ENCODE assay signal across 14 cellular contexts in the genomic region with DNA sequence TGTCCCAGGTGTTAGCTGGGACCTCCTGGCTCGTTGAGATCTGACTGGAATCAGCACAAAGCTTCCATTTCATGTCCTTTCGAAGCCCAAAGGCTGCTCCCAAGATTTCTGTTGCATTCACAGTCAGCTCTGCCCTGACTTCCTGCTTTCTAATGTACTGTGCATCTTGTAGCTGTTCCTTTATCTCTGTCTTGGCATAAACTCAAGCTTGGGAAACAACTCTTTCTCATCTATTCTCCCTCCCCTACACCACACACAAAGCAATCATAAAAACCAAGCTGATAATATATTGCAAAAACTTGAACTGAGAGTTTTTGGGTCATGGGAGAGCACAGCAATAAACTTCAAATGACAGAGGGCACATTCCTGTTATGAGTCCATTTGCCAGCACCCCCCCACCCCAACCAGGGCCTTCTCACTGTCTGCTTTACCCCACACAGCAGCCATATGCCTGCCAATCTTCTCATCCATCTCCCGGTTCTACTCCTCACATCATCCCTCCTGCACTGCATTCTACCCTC.
DNase-seq lines count a peak whose midpoint lies in the region; ATAC-seq and TF ChIP-seq lines count a peak whose summit lies in the region.
"Had no signal": no experiment of that assay in that cellular context is flagged by ENCODE, and none has a peak within 500 bp of the region (broad histone marks: within the 10 kb centered on the region; RNA-seq: fewer than 3 reads in every experiment).

No MANE protein-coding gene starts in this region.

- intact Hi-C loops in naive thymus-derived CD4-positive, alpha-beta T cell (cut with micrococcal nuclease), result loop anchor here in 1 of 2 donors (5.0 kb wide), 1 partner anchor 193 kb away; no protein-coding TSS in a partner anchor
- intact Hi-C loops in A673 (cut with micrococcal nuclease; ENCODE audit: unreplicated experiment), result loop anchor here (10.0 kb wide), 1 partner anchor 300 kb away; no protein-coding TSS in a partner anchor

- no peak overlapping the region for H3K4me2 ChIP-seq in OCI-LY3 (ENCODE audit: low read length)
- no peak overlapping the region for H3K4me2 ChIP-seq in neuronal stem cell (ENCODE audit: insufficient read depth, low read length, poor library complexity, severe bottlenecking)
- H3K4me2 ChIP-seq: neural progenitor cell had no signal

- H4K20me1 ChIP-seq in OCI-LY3 (ENCODE audit: insufficient read depth, low read length), result no peaks in the 10 kb centered on the region

- H3K4me1 ChIP-seq in OCI-LY3 (ENCODE audit: low read length), result peaks cover 28% of the 10 kb centered on the region
- peaks cover 0 to 16% of the 10 kb centered on the region in 2 donors for H3K4me1 ChIP-seq in neuronal stem cell (ENCODE audit: control insufficient read depth in 2 of 2, insufficient read depth in 1 of 2, low read depth in 1 of 2, low read length in 2 of 2)
- H3K4me1 ChIP-seq in naive thymus-derived CD4-positive, alpha-beta T cell (ENCODE audit: control insufficient read depth in 2 of 2, insufficient read depth in 2 of 2, low read length in 2 of 2), result no peaks in the 10 kb centered on the region
- no peaks in the 10 kb centered on the region for H3K4me1 ChIP-seq in A673 (ENCODE audit: insufficient read depth, low read length, poor library complexity, severe bottlenecking)
- H3K4me1 ChIP-seq: neural progenitor cell had no signal

- no peaks in the 10 kb centered on the region for H3K79me1 ChIP-seq in neuronal stem cell (ENCODE audit: low read depth, low read length)

- no peak overlapping the region for H2BK5ac ChIP-seq in neuronal stem cell (ENCODE audit: low read length)

- H3K9me3 Mint-ChIP-seq in naive thymus-derived CD4-positive, alpha-beta T cell, result no peaks in the 10 kb centered on the region
- H3K9me3 Mint-ChIP-seq: neural progenitor cell; T-helper 1 cell treated with Interleukin-12 subunit alpha and Interleukin-12 subunit beta and Interleukin-4 antibody, amounts not matched to agents 30 μg/mL and 1 μg/mL, for 36 hours had no signal

- peaks cover 6 to 12% (median 9%) of the 10 kb centered on the region in 7 donors for H3K4me1 Mint-ChIP-seq in naive thymus-derived CD4-positive, alpha-beta T cell

- DNase-seq in AG20443 (ENCODE audit: low spot score), result peak; percentile 50
- DNase-seq in fibroblast of gingiva (ENCODE audit: low read depth), result peak; percentile 65
- no peak for DNase-seq in neuronal stem cell (ENCODE audit: low spot score)
- DNase-seq in naive thymus-derived CD4-positive, alpha-beta T cell, result no peak
- DNase-seq in NCI-H1092 (lab: John Stamatoyannopoulos, UW), result no peak
- no peak for DNase-seq in A673 (ENCODE audit: low spot score)
- DNase-seq in stimulated activated CD8-positive, alpha-beta memory T cell treated with anti-CD3 and anti-CD28 coated beads, Interleukin-4, amount 100 ng/mL, for 48 hours, result no peak
- DNase-seq: activated CD4-positive, alpha-beta T cell treated with anti-CD3 and anti-CD28 coated beads, Interleukin-2, amount 50 U/mL, for 4 hours; activated effector memory CD4-positive, alpha-beta T cell treated with Interleukin-2 at 50 U/mL for 16 hours; BE2C; NCI-H1930 had no signal

- no peaks in the 10 kb centered on the region for H3K79me2 ChIP-seq in OCI-LY3 (ENCODE audit: low read length)

- H3K9ac ChIP-seq in OCI-LY3 (ENCODE audit: low read length) (no peak overlapping the region), neuronal stem cell (ENCODE audit: low read depth, low read length, poor library complexity) (no peak overlapping the region)
- H3K9ac ChIP-seq: neural progenitor cell had no signal

- H2AK5ac ChIP-seq in neuronal stem cell (ENCODE audit: low read depth, low read length), result no peak overlapping the region

- no peaks in the 10 kb centered on the region for H3K36me3 Mint-ChIP-seq in naive thymus-derived CD4-positive, alpha-beta T cell
- H3K36me3 Mint-ChIP-seq: neural progenitor cell had no signal

- H2BK12ac ChIP-seq in neuronal stem cell (ENCODE audit: low read length), result no peak overlapping the region

- no peak overlapping the region for H3K4me3 Mint-ChIP-seq in naive thymus-derived CD4-positive, alpha-beta T cell
- H3K4me3 Mint-ChIP-seq: neural progenitor cell; T-helper 1 cell treated with Interleukin-12 subunit alpha and Interleukin-12 subunit beta and Interleukin-4 antibody, amounts not matched to agents 30 μg/mL and 1 μg/mL, for 36 hours had no signal

- POLR2A ChIA-PET in naive thymus-derived CD4-positive, alpha-beta T cell (lab: Charles Lee), result no interaction called here
- POLR2A ChIA-PET in A673 (lab: Charles Lee; ENCODE audit: low non-redundant PET), result no interaction called here

- H2AFZ ChIP-seq in OCI-LY3 (ENCODE audit: low read depth, low read length) (peak overlapping the region; percentile 26; the same call in 1 of the 2 replicates), neuronal stem cell (ENCODE audit: low read length) (peak overlapping the region; percentile 16)
- H2AFZ ChIP-seq: neural progenitor cell had no signal

- H3K27ac ChIP-seq in OCI-LY3 (ENCODE audit: low read length) (no peak overlapping the region), neuronal stem cell (replicated peaks; ENCODE audit: low read length) (no peak overlapping the region), A673 (ENCODE audit: low read depth, low read length, poor library complexity, severe bottlenecking) (no peak overlapping the region)
- no peak overlapping the region for H3K27ac ChIP-seq in naive thymus-derived CD4-positive, alpha-beta T cell (ENCODE audit: low read depth, low read length)
- H3K27ac ChIP-seq: neural progenitor cell had no signal

- no peak overlapping the region for H3K18ac ChIP-seq in neuronal stem cell (ENCODE audit: low read length)

- H2BK120ac ChIP-seq in neuronal stem cell (ENCODE audit: low read depth, low read length), result no peak overlapping the region

- no peak overlapping the region for H4K91ac ChIP-seq in neuronal stem cell (ENCODE audit: low read depth, low read length, poor library complexity)

- ATAC-seq in naive thymus-derived CD4-positive, alpha-beta T cell, result no peak

- H3K27me3 ChIP-seq in OCI-LY3 (ENCODE audit: low read depth, low read length) (no peaks in the 10 kb centered on the region), neuronal stem cell (ENCODE audit: control insufficient read depth in 3 of 3, insufficient read depth in 3 of 3, low read depth in 1 of 3, low read length in 3 of 3) (no peaks in the 10 kb centered on the region), A673 (replicated peaks; ENCODE audit: insufficient read depth, low read depth, low read length, poor library complexity) (no peaks in the 10 kb centered on the region)
- H3K27me3 ChIP-seq in naive thymus-derived CD4-positive, alpha-beta T cell (ENCODE audit: control insufficient read depth in 2 of 2, insufficient read depth in 2 of 2, low read length in 2 of 2), result no peaks in the 10 kb centered on the region
- H3K27me3 ChIP-seq: BE2C, neural progenitor cell had no signal

- peak overlapping the region in 1 of 9 donors; percentile 16 for H3K27ac Mint-ChIP-seq in naive thymus-derived CD4-positive, alpha-beta T cell
- H3K27ac Mint-ChIP-seq: neural progenitor cell; T-helper 1 cell treated with Interleukin-12 subunit alpha and Interleukin-12 subunit beta and Interleukin-4 antibody, amounts not matched to agents 30 μg/mL and 1 μg/mL, for 36 hours had no signal

- H3K23ac ChIP-seq in neuronal stem cell (ENCODE audit: low read depth, low read length, poor library complexity), result no peak overlapping the region

- no CpG with 5 or more reads among the region's 3 CpGs for WGBS in neuronal stem cell (ENCODE audit: extremely low coverage in 2 of 2, insufficient read length in 2 of 2, insufficient replicate concordance in 1 of 2), 2 donors

- peaks cover 0 to 11% (median 5%) of the 10 kb centered on the region in 5 donors for H3K27me3 Mint-ChIP-seq in naive thymus-derived CD4-positive, alpha-beta T cell

- H4K8ac ChIP-seq in neuronal stem cell (ENCODE audit: low read depth, low read length), result no peak overlapping the region

- H2BK15ac ChIP-seq in neuronal stem cell (ENCODE audit: low read length), result no peak overlapping the region

- TF ChIP-seq CTCF in OCI-LY3 (IDR thresholded peaks at IDR 0.05; ENCODE audit: low read depth, low read length) (no peak), A673 (conservative IDR thresholded peaks at IDR 0.05; ENCODE audit: low read depth, low read length) (no peak)

- H3K4me3 ChIP-seq in OCI-LY3 (ENCODE audit: low read length), result no peak overlapping the region
- no peak overlapping the region for H3K4me3 ChIP-seq in neuronal stem cell (ENCODE audit: low read length in 2 of 2)
- no peak overlapping the region for H3K4me3 ChIP-seq in naive thymus-derived CD4-positive, alpha-beta T cell (ENCODE audit: low read length)
- H3K4me3 ChIP-seq in A673 (ENCODE audit: low read depth, low read length, poor library complexity, severe bottlenecking), result no peak overlapping the region
- H3K4me3 ChIP-seq: neural progenitor cell had no signal

- no peak overlapping the region for H3K4ac ChIP-seq in neuronal stem cell (ENCODE audit: low read length)

- no peaks in the 10 kb centered on the region for H3K9me3 ChIP-seq in OCI-LY3 (ENCODE audit: insufficient read depth, low read length)
- H3K9me3 ChIP-seq in neuronal stem cell (replicated peaks in 1 of 2; ENCODE audit: control insufficient read depth in 2 of 2, insufficient read depth in 1 of 2, low read depth in 1 of 2, low read length in 2 of 2), result no peaks in the 10 kb centered on the region
- H3K9me3 ChIP-seq in naive thymus-derived CD4-positive, alpha-beta T cell (ENCODE audit: control insufficient read depth in 2 of 3, low read length in 3 of 3), result no peaks in the 10 kb centered on the region
- H3K9me3 ChIP-seq in A673 (ENCODE audit: low read depth, low read length, poor library complexity, severe bottlenecking), result no peaks in the 10 kb centered on the region
- H3K9me3 ChIP-seq: BE2C had no signal

- H3K36me3 ChIP-seq in OCI-LY3 (replicated peaks; ENCODE audit: low read depth, low read length) (no peaks in the 10 kb centered on the region), neuronal stem cell (replicated peaks in 1 of 2; ENCODE audit: control insufficient read depth in 2 of 2, insufficient read depth in 2 of 2, low read length in 2 of 2) (no peaks in the 10 kb centered on the region), A673 (ENCODE audit: insufficient read depth, low read length, poor library complexity, severe bottlenecking) (no peaks in the 10 kb centered on the region)
- H3K36me3 ChIP-seq in naive thymus-derived CD4-positive, alpha-beta T cell (ENCODE audit: control insufficient read depth in 2 of 3, insufficient read depth in 3 of 3, low read length in 3 of 3), result no peaks in the 10 kb centered on the region
- H3K36me3 ChIP-seq: neural progenitor cell had no signal

- H3K14ac ChIP-seq in neuronal stem cell (ENCODE audit: low read length), result no peak overlapping the region

- CTCF ChIA-PET in naive thymus-derived CD4-positive, alpha-beta T cell (lab: Charles Lee), result interaction anchor here (1.3 kb wide), 1 partner anchor 16 kb away, joined by 4 read pairs; no protein-coding TSS in a partner anchor
- CTCF ChIA-PET in A673 (lab: Charles Lee), result no interaction called here

- BruUV-seq in A673 (replicated peaks; lab: Mats Ljungman, UMichigan), result no TSS peak

Comparison
In these comparisons a context has a peak if more than half of its experiments do, and no peak if none do; other contexts are left out.
1. DNase-seq: peak in AG20443 (single experiment) and fibroblast of gingiva (single experiment); none in neuronal stem cell (single experiment), naive thymus-derived CD4-positive, alpha-beta T cell (0 of 9), NCI-H1092 (single experiment), A673 (single experiment) and stimulated activated CD8-positive, alpha-beta memory T cell treated with anti-CD3 and anti-CD28 coated beads, Interleukin-4, amount 100 ng/mL, for 48 hours (single experiment).